ENCODE assay signal across 32 cellular contexts in genomic region chrY:7730082-7730481, GRCh38.
DNase-seq lines count a peak whose midpoint lies in the region; ATAC-seq and TF ChIP-seq lines count a peak whose summit lies in the region.
"Had no signal": no experiment of that assay in that cellular context is flagged by ENCODE, and none has a peak within 500 bp of the region (broad histone marks: within the 10 kb centered on the region; RNA-seq: fewer than 3 reads in every experiment).

No MANE protein-coding gene starts in this region.

- H3K27ac Mint-ChIP-seq in activated naive CD8-positive, alpha-beta T cell treated with anti-CD3 and anti-CD28 coated beads, Interleukin-2, amount 50 U/mL, for 24 hours, result no peak overlapping the region
- no peak overlapping the region for H3K27ac Mint-ChIP-seq in glutamatergic neuron (ENCODE audit: unreplicated experiment)
- H3K27ac Mint-ChIP-seq: activated T-helper 2 cell treated with anti-CD3 and anti-CD28 coated beads, Interferon-gamma antibody, Interleukin-2, Interleukin-4, amounts not matched to agents 10 μg/mL and 5 μg/mL and 100 μg/mL, durations not matched to agents 14 hours and 24 hours and 36 hours; effector memory CD8-positive, alpha-beta T cell; HFFc6; nephron; type B pancreatic cell had no signal

- DNase-seq in epithelial cell of prostate (ENCODE audit: low read depth, low spot score) (no peak), NCI-H345 treated with DMSO at 0.1 percent for 48 hours (lab: John Stamatoyannopoulos, UW; ENCODE audit: unreplicated experiment) (no peak), GM20000 (ENCODE audit: low spot score) (no peak), glutamatergic neuron (no peak)
- DNase-seq in activated naive CD8-positive, alpha-beta T cell treated with anti-CD3 and anti-CD28 coated beads, Interleukin-2, amount 50 U/mL, for 24 hours, result no peak
- DNase-seq: aorta; colonic mucosa; DMS79; effector memory CD8-positive, alpha-beta T cell; GF-D8; GOT3; HFFc6; hippocampal formation; left cardiac atrium; mucosa of descending colon; NCI-H1105 treated with DMSO at 0.1 percent for 48 hours; NCI-H1930; NCI-H524; NK-92 treated with Interleukin-12 subunit alpha and Interleukin-12 subunit beta, amount 100 ng/mL, for 24 hours; Peyer's patch; stimulated activated CD4-positive, alpha-beta T cell treated with anti-CD3 and anti-CD28 coated beads, Interleukin-4, amount 100 ng/mL, for 24 hours; WERI-Rb-1 had no signal

- 0 out of 2 replicates have a peak, but pooled peaks cover 5% of the 10 kb centered on the region for H3K9me3 ChIP-seq in OCI-LY3 (ENCODE audit: insufficient read depth, low read length)
- H3K9me3 ChIP-seq: colonic mucosa, gastrocnemius medialis, mucosa of descending colon, Peyer's patch had no signal

- peaks cover 30% of the 10 kb centered on the region for H3K4me1 Mint-ChIP-seq in activated naive CD8-positive, alpha-beta T cell treated with anti-CD3 and anti-CD28 coated beads, Interleukin-2, amount 50 U/mL, for 24 hours
- no peaks in the 10 kb centered on the region for H3K4me1 Mint-ChIP-seq in glutamatergic neuron (ENCODE audit: low read depth, unreplicated experiment)
- H3K4me1 Mint-ChIP-seq: nephron had no signal

- H3K9me3 Mint-ChIP-seq in activated naive CD8-positive, alpha-beta T cell treated with anti-CD3 and anti-CD28 coated beads, Interleukin-2, amount 50 U/mL, for 24 hours, result no peaks in the 10 kb centered on the region
- H3K9me3 Mint-ChIP-seq in glutamatergic neuron (ENCODE audit: unreplicated experiment), result no peaks in the 10 kb centered on the region
- H3K9me3 Mint-ChIP-seq: activated naive CD4-positive, alpha-beta T cell treated with anti-CD3 and anti-CD28 coated beads, Interleukin-2, amount 50 U/mL, for 72 hours; activated T-helper 2 cell treated with anti-CD3 and anti-CD28 coated beads, Interferon-gamma antibody, Interleukin-2, Interleukin-4, amounts not matched to agents 10 μg/mL and 5 μg/mL and 100 μg/mL, durations not matched to agents 14 hours and 24 hours and 36 hours; effector memory CD8-positive, alpha-beta T cell; HFFc6; nephron; type B pancreatic cell had no signal

- H3K9ac ChIP-seq in OCI-LY3 (ENCODE audit: low read length), result peak overlapping the region; percentile 83

- H3K27me3 ChIP-seq in OCI-LY3 (ENCODE audit: low read depth, low read length), result no peaks in the 10 kb centered on the region
- H3K27me3 ChIP-seq: cardiac muscle cell, colonic mucosa, gastrocnemius medialis, Peyer's patch had no signal

- H3K27ac ChIP-seq in OCI-LY3 (ENCODE audit: low read length) (peak overlapping the region; percentile 100), epithelial cell of prostate (peak overlapping the region; percentile 46)
- H3K27ac ChIP-seq: cardiac muscle cell, colonic mucosa, gastrocnemius medialis, Peyer's patch, WERI-Rb-1 had no signal

- H3K4me3 Mint-ChIP-seq in activated naive CD8-positive, alpha-beta T cell treated with anti-CD3 and anti-CD28 coated beads, Interleukin-2, amount 50 U/mL, for 24 hours, result no peak overlapping the region
- no peak overlapping the region for H3K4me3 Mint-ChIP-seq in glutamatergic neuron (ENCODE audit: unreplicated experiment)
- H3K4me3 Mint-ChIP-seq: CD14-positive monocyte; effector memory CD8-positive, alpha-beta T cell; HFFc6; nephron; type B pancreatic cell had no signal

- no peaks in the 10 kb centered on the region for H4K20me1 ChIP-seq in OCI-LY3 (ENCODE audit: insufficient read depth, low read length)

- H3K79me2 ChIP-seq in OCI-LY3 (ENCODE audit: low read length), result no peaks in the 10 kb centered on the region

- H3K36me3 ChIP-seq in OCI-LY3 (replicated peaks; ENCODE audit: low read depth, low read length), result peaks cover 7% of the 10 kb centered on the region
- H3K36me3 ChIP-seq: cardiac muscle cell, colonic mucosa, gastrocnemius medialis, Peyer's patch, WERI-Rb-1 had no signal

- peak; percentile 19 for ATAC-seq in HG02798 (IDR thresholded peaks at IDR 0.05; ENCODE audit: poor library complexity, unreplicated experiment)
- ATAC-seq in activated naive CD8-positive, alpha-beta T cell treated with anti-CD3 and anti-CD28 coated beads, Interleukin-2, amount 50 U/mL, for 24 hours, result no peak
- ATAC-seq: effector memory CD8-positive, alpha-beta T cell; mucosa of descending colon had no signal

- H3K36me3 Mint-ChIP-seq in activated naive CD8-positive, alpha-beta T cell treated with anti-CD3 and anti-CD28 coated beads, Interleukin-2, amount 50 U/mL, for 24 hours (ENCODE audit: low read depth), result no peaks in the 10 kb centered on the region
- no peaks in the 10 kb centered on the region for H3K36me3 Mint-ChIP-seq in glutamatergic neuron (ENCODE audit: unreplicated experiment)
- H3K36me3 Mint-ChIP-seq: activated naive CD4-positive, alpha-beta T cell treated with anti-CD3 and anti-CD28 coated beads, Interleukin-2, amount 50 U/mL, for 72 hours; CD14-positive monocyte; type B pancreatic cell had no signal

- peaks cover 4% of the 10 kb centered on the region for H3K27me3 Mint-ChIP-seq in activated naive CD8-positive, alpha-beta T cell treated with anti-CD3 and anti-CD28 coated beads, Interleukin-2, amount 50 U/mL, for 24 hours
- H3K27me3 Mint-ChIP-seq in glutamatergic neuron (ENCODE audit: unreplicated experiment), result no peaks in the 10 kb centered on the region
- H3K27me3 Mint-ChIP-seq: type B pancreatic cell had no signal

- peaks cover 99% of the 10 kb centered on the region for H3K4me1 ChIP-seq in OCI-LY3 (ENCODE audit: low read length)
- H3K4me1 ChIP-seq: colonic mucosa, gastrocnemius medialis, Peyer's patch had no signal

- H3K4me3 ChIP-seq in OCI-LY3 (ENCODE audit: low read length), result 0 out of 2 replicates have a peak overlapping the region, but pooled peaks have one; percentile 16
- H3K4me3 ChIP-seq: cardiac muscle cell, colonic mucosa, gastrocnemius medialis, lung, mucosa of descending colon, Peyer's patch had no signal

- TF ChIP-seq CTCF in OCI-LY3 (IDR thresholded peaks at IDR 0.05; ENCODE audit: low read depth, low read length), result no peak
- no peak for TF ChIP-seq CTCF in GM20000 (IDR thresholded peaks at IDR 0.05; ENCODE audit: extremely low read depth, missing control alignments)
- no peak for TF ChIP-seq CTCF in glutamatergic neuron (IDR thresholded peaks at IDR 0.05; ENCODE audit: partially characterized antibody, unreplicated experiment)

- H2AFZ ChIP-seq in OCI-LY3 (ENCODE audit: low read depth, low read length), result peak overlapping the region; percentile 43; the same call in 1 of the 2 replicates

- peak overlapping the region; percentile 53 for H3K4me2 ChIP-seq in OCI-LY3 (ENCODE audit: low read length)
